10 cellular contexts compared by ENCODE assay signal in genomic region chr18:2028986-2029385, GRCh38.
"Had no signal": no experiment of that assay in that cellular context is flagged by ENCODE, and none has a peak within 500 bp of the region (broad histone marks: within the 10 kb centered on the region; RNA-seq: fewer than 3 reads in every experiment).

No MANE protein-coding gene starts in this region.

- H3K27me3 Mint-ChIP-seq: IgD-negative memory B cell had no signal

- H3K9ac ChIP-seq: KMS-11 had no signal

- H3K9me3 ChIP-seq: HAP-1 had no signal

- H3K4me2 ChIP-seq: KMS-11 had no signal

- DNase-seq: GOT3, H7, HFFc6, KBM-7 had no signal

- H3K4me3 Mint-ChIP-seq: HFFc6, IgD-negative memory B cell had no signal

- H3K4me1 Mint-ChIP-seq: IgD-negative memory B cell had no signal

- H3K27ac Mint-ChIP-seq: HFFc6, IgD-negative memory B cell had no signal

- H3K9me3 Mint-ChIP-seq: IgD-negative memory B cell had no signal

- ATAC-seq: HCT116, HepG2 had no signal

- H3K36me3 ChIP-seq: HAP-1 had no signal

- H3K27ac ChIP-seq: HL-60, KMS-11 had no signal

- H3K36me3 Mint-ChIP-seq: IgD-negative memory B cell had no signal

- H3K4me3 ChIP-seq: HAP-1 had no signal
